ENCODE assay signal across 24 cellular contexts in the genomic region with DNA sequence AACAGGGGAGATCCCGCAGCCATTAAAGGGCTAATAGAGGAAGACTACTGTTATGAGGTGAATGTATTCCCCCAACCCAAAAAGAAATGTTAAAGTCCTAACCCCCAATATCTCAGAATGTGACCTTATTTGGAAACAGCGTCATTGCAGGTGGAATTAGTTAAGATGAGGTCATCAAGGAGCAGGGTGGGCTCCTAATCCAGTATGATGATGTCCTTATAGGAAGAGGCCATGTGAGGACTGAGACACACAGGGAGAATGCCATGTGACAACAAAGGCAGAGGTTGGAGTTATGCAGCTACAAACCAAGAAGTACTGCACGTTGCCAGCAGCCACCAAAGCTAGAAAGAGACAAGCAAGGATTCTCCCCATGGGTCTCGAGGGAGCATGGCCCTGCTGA. TPM values are rescaled to one million over a fixed set of nuclear protein-coding genes. Genes with fewer than 3 reads are reported as not detected.
"Had no signal": no experiment of that assay in that cellular context is flagged by ENCODE, and none has a peak within 500 bp of the region (broad histone marks: within the 10 kb centered on the region; RNA-seq: fewer than 3 reads in every experiment).

No MANE protein-coding gene starts in this region.

- H3K27me3 ChIP-seq: neutrophil, sigmoid colon, suprapubic skin, tibial artery, uterus had no signal

- H2AFZ ChIP-seq: parathyroid adenoma had no signal

- H3K27ac ChIP-seq: left ventricle myocardium inferior, neutrophil, parathyroid adenoma, sigmoid colon, spleen, suprapubic skin, thoracic aorta, tibial artery, uterus had no signal

- H3K9ac ChIP-seq: parathyroid adenoma had no signal

- H3K4me1 ChIP-seq: left ventricle myocardium inferior, parathyroid adenoma, sigmoid colon, spleen, suprapubic skin, tibial artery, uterus had no signal

- DNase-seq: hippocampal formation; islet precursor cell; left ventricle myocardium inferior; midbrain; mucosa of descending colon; naive thymus-derived CD4-positive, alpha-beta T cell; occipital lobe; retina; right cardiac atrium; sigmoid colon; small intestine; spleen; stimulated activated CD4-positive, alpha-beta T cell treated with anti-CD3 and anti-CD28 coated beads, Interleukin-4, amount 100 ng/mL, for 24 hours; stimulated activated naive CD4-positive, alpha-beta T cell; tibial artery; uterus had no signal

- H3K9me3 ChIP-seq: left ventricle myocardium inferior, mucosa of descending colon, neutrophil, sigmoid colon, spleen, suprapubic skin, thoracic aorta, tibial artery, uterus had no signal

- H3K36me3 ChIP-seq: left ventricle myocardium inferior, neutrophil, sigmoid colon, spleen, suprapubic skin, thoracic aorta, tibial artery, uterus had no signal

- H3K4me3 ChIP-seq: left ventricle myocardium inferior, lung, mucosa of descending colon, sigmoid colon, spleen, suprapubic skin, thoracic aorta, tibial artery, uterus had no signal

- ATAC-seq: mucosa of descending colon; naive thymus-derived CD4-positive, alpha-beta T cell; natural killer cell treated with Interleukin-12 subunit alpha and Interleukin-12 subunit beta and Interleukin-15 and Interleukin-18, amount 100 ng/mL, for 72 hours; right cardiac atrium; stimulated activated effector memory CD8-positive, alpha-beta T cell treated with anti-CD3 and anti-CD28 coated beads, Interleukin-12 subunit alpha, Interleukin-12 subunit beta, amount 100 ng/mL, for 72 hours had no signal

RNA-seq across cellular contexts. Expression of a gene that starts 14.3 kb away (rescaled TPM):
- total RNA-seq: myocyte; natural killer cell treated with Interleukin-12 subunit alpha and Interleukin-12 subunit beta and Interleukin-15 and Interleukin-18, amount 100 ng/mL, for 72 hours had no signal
- polyA plus RNA-seq: naive thymus-derived CD4-positive, alpha-beta T cell had no signal
